ENCODE assay signal across 14 cellular contexts in the genomic region with DNA sequence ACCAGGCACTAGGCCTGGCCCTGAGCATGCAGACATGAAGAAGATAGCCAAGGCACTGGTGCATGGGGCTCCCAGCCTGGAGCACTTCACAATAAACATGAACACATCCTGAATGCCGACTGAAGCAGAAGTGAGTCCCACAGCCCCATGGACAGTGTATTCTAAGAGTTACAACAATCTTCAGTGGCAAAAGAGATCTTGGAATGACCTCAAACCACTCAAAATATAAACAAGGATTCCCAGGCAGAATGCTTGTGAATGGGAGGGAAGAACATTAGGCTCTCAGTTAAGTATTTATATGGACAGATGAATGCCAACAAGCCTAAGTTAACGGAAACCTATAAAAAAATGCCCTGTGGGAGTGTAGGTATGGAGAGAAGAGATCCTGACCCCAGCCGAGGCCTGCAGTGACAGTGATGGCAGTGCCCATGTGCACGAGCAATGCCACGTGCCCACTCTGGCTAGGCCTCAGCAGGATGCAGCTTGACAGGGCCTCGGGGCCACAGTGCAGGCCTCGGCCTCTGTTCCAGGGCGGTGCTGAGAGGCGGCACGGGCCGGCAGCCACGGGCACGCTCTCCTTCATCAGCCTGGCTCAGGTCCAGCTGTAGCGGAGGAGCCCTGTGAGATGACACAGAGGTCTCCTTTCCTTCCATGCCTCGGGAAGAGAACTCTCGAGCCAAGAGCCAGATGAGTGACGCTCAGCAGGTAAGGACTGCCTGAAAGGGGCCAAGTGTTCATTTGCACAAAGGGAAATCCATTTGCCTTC. TPM values are rescaled to one million over a fixed set of nuclear protein-coding genes. Genes with fewer than 3 reads are reported as not detected.
DNase-seq lines count a peak whose midpoint lies in the region; ATAC-seq and TF ChIP-seq lines count a peak whose summit lies in the region.
"Had no signal": no experiment of that assay in that cellular context is flagged by ENCODE, and none has a peak within 500 bp of the region (broad histone marks: within the 10 kb centered on the region; RNA-seq: fewer than 3 reads in every experiment).

No MANE protein-coding gene starts in this region.

- intact Hi-C loops in upper lobe of right lung (cut with DNase I), result no loop called here

- H3K36me3 Mint-ChIP-seq in activated naive CD4-positive, alpha-beta T cell treated with anti-CD3 and anti-CD28 coated beads, Interleukin-2, amount 50 U/mL, for 24 hours, result peaks cover 36% of the 10 kb centered on the region
- H3K36me3 Mint-ChIP-seq in activated naive CD4-positive, alpha-beta T cell treated with anti-CD3 and anti-CD28 coated beads, Interleukin-2, amount 50 U/mL, for 72 hours, result peaks cover 28 to 59% of the 10 kb centered on the region in 2 donors

- no peak overlapping the region for H3K4me3 Mint-ChIP-seq in activated naive CD4-positive, alpha-beta T cell treated with anti-CD3 and anti-CD28 coated beads, Interleukin-2, amount 50 U/mL, for 24 hours
- H3K4me3 Mint-ChIP-seq: activated naive CD8-positive, alpha-beta T cell treated with anti-CD3 and anti-CD28 coated beads, Interleukin-2, amount 10 ng/mL, durations not matched to agents 7 days and 5 days; IgD-negative memory B cell had no signal

- H3K36me3 ChIP-seq in muscle layer of duodenum (ENCODE audit: control insufficient read depth in 1 of 2, insufficient read depth in 2 of 2, low read length in 2 of 2) (peaks cover 7 to 21% of the 10 kb centered on the region in 2 donors), upper lobe of right lung (peaks cover 50% of the 10 kb centered on the region)

- H3K27ac ChIP-seq in muscle layer of duodenum (ENCODE audit: low read length) (peak overlapping the region; percentile 0), upper lobe of right lung (peak overlapping the region; percentile 42)

- ATAC-seq in activated naive CD4-positive, alpha-beta T cell treated with anti-CD3 and anti-CD28 coated beads, Interleukin-2, amount 50 U/mL, for 72 hours, result no peak
- ATAC-seq in upper lobe of right lung, result peak; percentile 56
- ATAC-seq in HG02623 (IDR thresholded peaks at IDR 0.05; ENCODE audit: unreplicated experiment), result no peak
- ATAC-seq: SK-N-SH treated with all-trans-retinoic acid at 6 μM for 48 hours had no signal

- H3K9me3 ChIP-seq in muscle layer of duodenum (ENCODE audit: control insufficient read depth in 1 of 2, low read length in 2 of 2) (no peaks in the 10 kb centered on the region), upper lobe of right lung (no peaks in the 10 kb centered on the region)

- H3K4me1 ChIP-seq in muscle layer of duodenum (ENCODE audit: control insufficient read depth in 1 of 2, insufficient read depth in 2 of 2, low read length in 2 of 2), result peaks cover 0 to 15% of the 10 kb centered on the region in 2 donors
- H3K4me1 ChIP-seq in upper lobe of right lung, result peaks cover 35% of the 10 kb centered on the region

- H3K27me3 ChIP-seq in muscle layer of duodenum (ENCODE audit: low read depth, low read length) (no peaks in the 10 kb centered on the region), upper lobe of right lung (no peaks in the 10 kb centered on the region)

- H3K27me3 Mint-ChIP-seq in activated naive CD4-positive, alpha-beta T cell treated with anti-CD3 and anti-CD28 coated beads, Interleukin-2, amount 50 U/mL, for 24 hours, result no peaks in the 10 kb centered on the region
- H3K27me3 Mint-ChIP-seq: activated naive CD8-positive, alpha-beta T cell treated with anti-CD3 and anti-CD28 coated beads, Interleukin-2, amount 10 ng/mL, durations not matched to agents 7 days and 5 days; IgD-negative memory B cell had no signal

- no peak for DNase-seq in activated naive CD4-positive, alpha-beta T cell treated with anti-CD3 and anti-CD28 coated beads, Interleukin-2, amount 50 U/mL, for 72 hours (ENCODE audit: low spot score in 2 of 2)
- DNase-seq in epithelial cell of esophagus (ENCODE audit: low read depth), result peak; percentile 63
- DNase-seq in upper lobe of right lung, result no peak
- no peak for DNase-seq in NCI-H2029 treated with DMSO at 0.1 percent for 48 hours (lab: John Stamatoyannopoulos, UW)
- DNase-seq in NCI-H524 (lab: John Stamatoyannopoulos, UW), result no peak
- DNase-seq: activated CD4-positive, alpha-beta T cell treated with anti-CD3 and anti-CD28 coated beads for 4 hours; activated naive CD8-positive, alpha-beta T cell treated with anti-CD3 and anti-CD28 coated beads, Interleukin-2, amount 10 ng/mL, durations not matched to agents 7 days and 5 days; EL; NCI-H1436 treated with DMSO at 0.1 percent for 48 hours had no signal

- TF ChIP-seq CTCF in epithelial cell of esophagus (IDR thresholded peaks at IDR 0.05; ENCODE audit: insufficient read depth, low read depth, low read length, missing control alignments) (no peak), upper lobe of right lung (IDR thresholded peaks at IDR 0.05) (no peak)

- H3K4me3 ChIP-seq in epithelial cell of esophagus (ENCODE audit: low read length) (no peak overlapping the region), muscle layer of duodenum (ENCODE audit: low read depth in 1 of 2, low read length in 2 of 2) (no peak overlapping the region), upper lobe of right lung (no peak overlapping the region)

- H3K9me3 Mint-ChIP-seq in activated naive CD4-positive, alpha-beta T cell treated with anti-CD3 and anti-CD28 coated beads, Interleukin-2, amount 50 U/mL, for 24 hours, result peaks cover 5% of the 10 kb centered on the region
- peaks cover 0 to 5% of the 10 kb centered on the region in 2 donors for H3K9me3 Mint-ChIP-seq in activated naive CD4-positive, alpha-beta T cell treated with anti-CD3 and anti-CD28 coated beads, Interleukin-2, amount 50 U/mL, for 72 hours

- peak overlapping the region; percentile 12 for H3K27ac Mint-ChIP-seq in activated naive CD4-positive, alpha-beta T cell treated with anti-CD3 and anti-CD28 coated beads, Interleukin-2, amount 50 U/mL, for 24 hours
- no peak overlapping the region for H3K27ac Mint-ChIP-seq in activated naive CD4-positive, alpha-beta T cell treated with anti-CD3 and anti-CD28 coated beads, Interleukin-2, amount 50 U/mL, for 72 hours
- H3K27ac Mint-ChIP-seq: activated naive CD8-positive, alpha-beta T cell treated with anti-CD3 and anti-CD28 coated beads, Interleukin-2, amount 10 ng/mL, durations not matched to agents 7 days and 5 days had no signal

- H3K4me1 Mint-ChIP-seq in activated naive CD4-positive, alpha-beta T cell treated with anti-CD3 and anti-CD28 coated beads, Interleukin-2, amount 50 U/mL, for 24 hours, result peaks cover 76% of the 10 kb centered on the region

RNA-seq across cellular contexts. Expression of gene IRF2, which starts 49.2 kb away (rescaled TPM):
- total RNA-seq in activated naive CD4-positive, alpha-beta T cell treated with anti-CD3 and anti-CD28 coated beads, Interleukin-2, amount 50 U/mL, for 72 hours, result 10 to 100 TPM; 52.7 to 56.8 TPM
- total RNA-seq in upper lobe of right lung, result 44.0 TPM
